12 cellular contexts compared by ENCODE assay signal in the genomic region with DNA sequence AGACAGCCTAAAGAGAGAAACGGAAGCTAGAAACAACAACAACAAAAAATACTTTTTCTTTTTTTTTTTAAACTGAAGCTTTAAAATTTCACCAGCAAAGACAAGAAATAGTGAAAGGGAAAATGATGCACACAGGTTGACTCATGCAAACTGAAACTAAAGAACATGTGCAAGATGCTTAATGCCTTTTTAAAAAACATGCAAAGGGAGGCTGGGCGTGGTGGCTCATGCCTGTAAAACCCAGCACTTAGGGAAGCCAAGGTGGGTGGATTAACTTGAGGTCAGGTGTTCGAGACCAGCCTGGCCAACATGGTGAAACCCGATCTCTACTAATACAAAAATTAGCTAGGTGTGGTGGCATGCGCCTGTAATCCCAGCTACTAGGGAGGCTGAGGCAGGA. TPM values are rescaled to one million over a fixed set of nuclear protein-coding genes. Genes with fewer than 3 reads are reported as not detected.
DNase-seq lines count a peak whose midpoint lies in the region; ATAC-seq and TF ChIP-seq lines count a peak whose summit lies in the region.
"Had no signal": no experiment of that assay in that cellular context is flagged by ENCODE, and none has a peak within 500 bp of the region (broad histone marks: within the 10 kb centered on the region; RNA-seq: fewer than 3 reads in every experiment).

No MANE protein-coding gene starts in this region.

- H3K4me3 ChIP-seq in CD8-positive, alpha-beta memory T cell (ENCODE audit: low read length), result no peak overlapping the region

- peak overlapping the region in 1 of 8 donors; percentile 50 for H3K27ac Mint-ChIP-seq in CD8-positive, alpha-beta memory T cell
- H3K27ac Mint-ChIP-seq: immature natural killer cell had no signal

- no peak overlapping the region for H3K4me3 Mint-ChIP-seq in CD8-positive, alpha-beta memory T cell
- H3K4me3 Mint-ChIP-seq: immature natural killer cell had no signal

- POLR2A ChIA-PET in RWPE1 (lab: Yijun Ruan, JAX; ENCODE audit: low non-redundant PET), result no interaction called here
- POLR2A ChIA-PET in CD8-positive, alpha-beta memory T cell (lab: Charles Lee), result no interaction called here

- no peaks in the 10 kb centered on the region for H3K27me3 ChIP-seq in CD8-positive, alpha-beta memory T cell (ENCODE audit: insufficient read depth, low read length, poor library complexity, severe bottlenecking)

- H3K4me1 ChIP-seq in CD8-positive, alpha-beta memory T cell (ENCODE audit: insufficient read depth, low read length), result no peaks in the 10 kb centered on the region
- H3K4me1 ChIP-seq: parathyroid adenoma had no signal

- ATAC-seq in GM21515 (IDR thresholded peaks at IDR 0.05; ENCODE audit: unreplicated experiment), result peak; percentile 72

- H3K36me3 Mint-ChIP-seq in CD8-positive, alpha-beta memory T cell, result peaks cover 4 to 12% (median 8%) of the 10 kb centered on the region in 3 donors

- H3K36me3 ChIP-seq in CD8-positive, alpha-beta memory T cell (ENCODE audit: insufficient read depth, low read length), result no peaks in the 10 kb centered on the region

- H3K9me3 ChIP-seq in CD8-positive, alpha-beta memory T cell (ENCODE audit: low read length), result no peaks in the 10 kb centered on the region

- H3K9me3 Mint-ChIP-seq in CD8-positive, alpha-beta memory T cell, result peaks cover 0 to 3% (median 0%) of the 10 kb centered on the region in 5 donors

- peaks cover 4 to 20% (median 10%) of the 10 kb centered on the region in 3 donors for H3K4me1 Mint-ChIP-seq in CD8-positive, alpha-beta memory T cell
- H3K4me1 Mint-ChIP-seq: immature natural killer cell had no signal

- H3K27me3 Mint-ChIP-seq in CD8-positive, alpha-beta memory T cell, result no peaks in the 10 kb centered on the region

- peak overlapping the region; percentile 70 for H3K27ac ChIP-seq in RWPE1
- no peak overlapping the region for H3K27ac ChIP-seq in CD8-positive, alpha-beta memory T cell (ENCODE audit: low read depth, low read length)
- H3K27ac ChIP-seq: parathyroid adenoma had no signal

- DNase-seq in RWPE1 (ENCODE audit: low spot score), result no peak
- DNase-seq in activated naive CD8-positive, alpha-beta T cell treated with anti-CD3 and anti-CD28 coated beads, Interleukin-2, amount 50 U/mL, for 16 hours (ENCODE audit: low read depth, low spot score), result peak; percentile 8
- DNase-seq in stimulated activated CD4-positive, alpha-beta T cell treated with anti-CD3 and anti-CD28 coated beads, TNF-alpha, amount 100 ng/mL, for 4 hours (ENCODE audit: low read depth in 3 of 3), result peak; percentile 3 to 13 (median 3)
- no peak for DNase-seq in NCI-H526 treated with DMSO at 0.1 percent for 48 hours (lab: John Stamatoyannopoulos, UW)
- no peak for DNase-seq in amniotic stem cell (lab: John Stamatoyannopoulos, UW)
- no peak for DNase-seq in CD8-positive, alpha-beta memory T cell
- no peak for DNase-seq in UCSD-AML1 (lab: John Stamatoyannopoulos, UW; ENCODE audit: unreplicated experiment)
- DNase-seq: cortex of kidney, immature natural killer cell, NCI-H2227 treated with DMSO at 0.1 percent for 48 hours had no signal

- no peak for TF ChIP-seq CTCF in RWPE1 (conservative IDR thresholded peaks at IDR 0.05; ENCODE audit: low read depth)

- CTCF ChIA-PET in RWPE1 (lab: Yijun Ruan, JAX), result interaction anchor here (0.5 kb wide), 1 partner anchor 448 kb away, joined by 4 read pairs; no protein-coding TSS in a partner anchor
- CTCF ChIA-PET in CD8-positive, alpha-beta memory T cell (lab: Charles Lee), result interaction anchor here (0.9 kb wide), 1 partner anchor 86 kb away, joined by 3 read pairs; no protein-coding TSS in a partner anchor

RNA-seq across cellular contexts. Expression of gene CUBN, which starts 15.1 kb away (rescaled TPM):
- under 1 TPM; 0.73 to 0.92 TPM for total RNA-seq in CD8-positive, alpha-beta memory T cell
- 0.83 TPM for polyA plus RNA-seq in CD8-positive, alpha-beta memory T cell

RNA-seq across cellular contexts. Expression of gene TRDMT1, which starts 56.7 kb away (rescaled TPM):
- 1 to 10 TPM; 7.3 to 9.8 TPM for total RNA-seq in CD8-positive, alpha-beta memory T cell
- 8.3 TPM for polyA plus RNA-seq in CD8-positive, alpha-beta memory T cell

Comparison
In these comparisons a context has a peak if more than half of its experiments do, and no peak if none do; other contexts are left out.
1. DNase-seq: peak in activated naive CD8-positive, alpha-beta T cell treated with anti-CD3 and anti-CD28 coated beads, Interleukin-2, amount 50 U/mL, for 16 hours (single experiment) and stimulated activated CD4-positive, alpha-beta T cell treated with anti-CD3 and anti-CD28 coated beads, TNF-alpha, amount 100 ng/mL, for 4 hours (3 of 3); none in RWPE1 (single experiment), NCI-H526 treated with DMSO at 0.1 percent for 48 hours (single experiment), amniotic stem cell (single experiment), CD8-positive, alpha-beta memory T cell (0 of 5) and UCSD-AML1 (single experiment).